Comparison of ENCODE assay signal across 8 cellular contexts in the genomic region with DNA sequence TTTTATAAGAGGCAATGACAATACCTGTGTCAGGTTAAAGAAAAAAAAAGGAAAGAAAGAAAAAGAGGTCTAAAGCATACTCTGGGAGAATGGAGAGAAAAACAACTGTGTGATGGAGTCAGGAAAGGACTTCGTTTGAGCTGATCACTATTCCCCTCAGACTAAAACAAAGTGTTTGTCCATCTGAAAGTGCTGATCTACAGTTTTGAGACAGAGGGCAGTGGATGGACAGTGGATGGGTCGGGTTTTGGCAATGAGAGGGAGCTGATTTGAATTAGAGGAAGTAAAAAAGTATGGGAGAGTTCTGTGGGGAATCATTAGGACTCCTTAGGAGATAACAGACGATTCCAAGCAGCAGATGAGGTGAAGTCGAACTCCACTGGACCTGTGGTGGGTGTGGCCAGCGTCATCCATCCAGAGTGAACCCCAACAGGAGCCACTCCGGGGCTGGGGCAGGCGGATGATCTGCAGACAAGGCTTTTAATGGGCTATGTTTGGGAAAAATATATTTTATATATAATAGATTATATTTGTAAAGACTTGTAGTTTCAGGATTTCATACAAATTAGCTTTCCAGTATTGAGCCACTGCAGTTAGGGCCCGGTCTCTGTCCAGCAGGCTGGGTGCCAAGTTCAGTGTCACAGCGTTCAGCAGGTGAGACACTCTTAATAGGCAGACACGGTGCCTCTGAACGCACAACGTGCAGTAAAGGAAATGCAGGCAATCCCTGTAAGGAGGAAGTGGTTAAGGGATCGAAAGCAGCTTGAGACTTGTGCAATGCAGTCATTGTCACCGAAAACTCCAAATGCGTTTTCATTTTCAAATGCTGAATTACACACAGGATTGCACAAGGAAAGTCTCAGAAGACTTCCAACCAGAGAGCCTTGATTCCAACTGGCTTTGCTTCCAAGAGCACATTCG.
A peak's percentile ranks its signal among the peaks of the same experiment; 100 is the strongest.
DNase-seq lines count a peak whose midpoint lies in the region; ATAC-seq, FAIRE-seq and TF ChIP-seq lines count a peak whose summit lies in the region.

No MANE protein-coding gene starts in this region.

- H3K4me3 ChIP-seq in ACC112 (ENCODE audit: low read depth, low read length) (peak overlapping the region; percentile 87), left ventricle myocardium inferior (peak overlapping the region; percentile 48)

- H3K79me2 ChIP-seq in ACC112 (ENCODE audit: control insufficient read depth, insufficient read depth, low read length, unreplicated experiment), result no peaks in the 10 kb centered on the region

- no peak for FAIRE-seq in D721Med (lab: Jason Lieb, UNC)

- peaks cover 11% of the 10 kb centered on the region for H3K4me1 ChIP-seq in ACC112 (ENCODE audit: control insufficient read depth, insufficient read depth, low read length, unreplicated experiment)
- peaks cover 6% of the 10 kb centered on the region for H3K4me1 ChIP-seq in left ventricle myocardium inferior

- peaks cover 32% of the 10 kb centered on the region for H3K27me3 Mint-ChIP-seq in activated T-helper 1 cell treated with anti-CD3 and anti-CD28 coated beads, Interleukin-12 subunit alpha, Interleukin-12 subunit beta, Interleukin-2, Interleukin-4 antibody, amounts not matched to agents 30 ng/mL and 10 ng/mL and 1 ng/mL, durations not matched to agents 14 hours and 24 hours and 36 hours (ENCODE audit: insufficient read depth)
- H3K27me3 Mint-ChIP-seq in stimulated activated naive B cell treated with anti-CD40 and anti-IgM and Interleukin-4, amounts not matched to agents 10 μg/mL and 1 μg/mL and 100 μg/mL, for 72 hours, result peaks cover 17 to 18% of the 10 kb centered on the region in 2 donors

- H3K27ac ChIP-seq in ACC112 (ENCODE audit: low read depth, low read length), result peak overlapping the region; percentile 81
- peak overlapping the region; percentile 50 for H3K27ac ChIP-seq in left ventricle myocardium inferior (replicated peaks)

- H3K36me3 Mint-ChIP-seq in activated T-helper 1 cell treated with anti-CD3 and anti-CD28 coated beads, Interleukin-12 subunit alpha, Interleukin-12 subunit beta, Interleukin-2, Interleukin-4 antibody, amounts not matched to agents 30 ng/mL and 10 ng/mL and 1 ng/mL, durations not matched to agents 14 hours and 24 hours and 36 hours (ENCODE audit: low read depth), result no peaks in the 10 kb centered on the region
- no peaks in the 10 kb centered on the region for H3K36me3 Mint-ChIP-seq in stimulated activated naive B cell treated with anti-CD40 and anti-IgM and Interleukin-4, amounts not matched to agents 10 μg/mL and 1 μg/mL and 100 μg/mL, for 72 hours

- H3K36me3 ChIP-seq in ACC112 (ENCODE audit: insufficient read depth, low read length) (no peaks in the 10 kb centered on the region), left ventricle myocardium inferior (no peaks in the 10 kb centered on the region)

- TF ChIP-seq CTCF in left ventricle myocardium inferior (IDR thresholded peaks at IDR 0.05; ENCODE audit: borderline replicate concordance) (no peak), D721Med (IDR thresholded peaks at IDR 0.05; ENCODE audit: insufficient read depth, missing control alignments) (no peak)

- no peaks in the 10 kb centered on the region for H3K9me3 ChIP-seq in left ventricle myocardium inferior (replicated peaks)

- peaks cover 5% of the 10 kb centered on the region for H3K9me3 Mint-ChIP-seq in activated T-helper 1 cell treated with anti-CD3 and anti-CD28 coated beads, Interleukin-12 subunit alpha, Interleukin-12 subunit beta, Interleukin-2, Interleukin-4 antibody, amounts not matched to agents 30 ng/mL and 10 ng/mL and 1 ng/mL, durations not matched to agents 14 hours and 24 hours and 36 hours
- no peaks in the 10 kb centered on the region for H3K9me3 Mint-ChIP-seq in stimulated activated naive B cell treated with anti-CD40 and anti-IgM and Interleukin-4, amounts not matched to agents 10 μg/mL and 1 μg/mL and 100 μg/mL, for 72 hours

- peak overlapping the region; percentile 99 for H2AFZ ChIP-seq in ACC112 (ENCODE audit: low read length, unreplicated experiment)

- no peak overlapping the region for H3K27ac Mint-ChIP-seq in activated T-helper 1 cell treated with anti-CD3 and anti-CD28 coated beads, Interleukin-12 subunit alpha, Interleukin-12 subunit beta, Interleukin-2, Interleukin-4 antibody, amounts not matched to agents 30 ng/mL and 10 ng/mL and 1 ng/mL, durations not matched to agents 14 hours and 24 hours and 36 hours
- no peak overlapping the region for H3K27ac Mint-ChIP-seq in stimulated activated naive B cell treated with anti-CD40 and anti-IgM and Interleukin-4, amounts not matched to agents 10 μg/mL and 1 μg/mL and 100 μg/mL, for 72 hours

- peak; percentile 82 for DNase-seq in NCI-H69 (lab: John Stamatoyannopoulos, UW)
- DNase-seq in activated T-helper 1 cell treated with anti-CD3 and anti-CD28 coated beads, Interleukin-12 subunit alpha, Interleukin-12 subunit beta, Interleukin-2, Interleukin-4 antibody, amounts not matched to agents 30 ng/mL and 10 ng/mL and 1 ng/mL, durations not matched to agents 14 hours and 24 hours and 36 hours (ENCODE audit: low spot score), result peak; percentile 50
- DNase-seq in left ventricle myocardium inferior, result peak; percentile 45
- DNase-seq in stimulated activated naive B cell treated with anti-CD40 and anti-IgM and Interleukin-4, amounts not matched to agents 10 μg/mL and 1 μg/mL and 100 μg/mL, for 72 hours, result peak; percentile 38
- no peak for DNase-seq in D721Med (ENCODE audit: insufficient read length, low spot score)

- intact Hi-C loops in activated T-helper 1 cell treated with anti-CD3 and anti-CD28 coated beads, Interleukin-12 subunit alpha, Interleukin-12 subunit beta, Interleukin-2, Interleukin-4 antibody, amounts not matched to agents 30 ng/mL and 10 ng/mL and 1 ng/mL, durations not matched to agents 14 hours and 24 hours and 36 hours (cut with micrococcal nuclease), result loop anchor here (1.0 to 2.0 kb wide), 2 partner anchors 63 to 122 kb away; partner anchors contain the start of gene PTGS2
- intact Hi-C loops in left ventricle myocardium inferior (cut with micrococcal nuclease), result no loop called here

- ATAC-seq in GM18517 (IDR thresholded peaks at IDR 0.05; ENCODE audit: unreplicated experiment) (peak; percentile 100), HG02938 (IDR thresholded peaks at IDR 0.05; ENCODE audit: unreplicated experiment) (peak; percentile 99)
- ATAC-seq in stimulated activated naive B cell treated with anti-CD40 and anti-IgM and Interleukin-4, amounts not matched to agents 10 μg/mL and 1 μg/mL and 100 μg/mL, for 72 hours (replicated peaks), result peak; percentile 99 to 100

- peaks cover 50% of the 10 kb centered on the region for H3K4me1 Mint-ChIP-seq in activated T-helper 1 cell treated with anti-CD3 and anti-CD28 coated beads, Interleukin-12 subunit alpha, Interleukin-12 subunit beta, Interleukin-2, Interleukin-4 antibody, amounts not matched to agents 30 ng/mL and 10 ng/mL and 1 ng/mL, durations not matched to agents 14 hours and 24 hours and 36 hours (ENCODE audit: low read depth)
- H3K4me1 Mint-ChIP-seq in stimulated activated naive B cell treated with anti-CD40 and anti-IgM and Interleukin-4, amounts not matched to agents 10 μg/mL and 1 μg/mL and 100 μg/mL, for 72 hours, result peaks cover 16 to 18% of the 10 kb centered on the region in 2 donors

- H3K27me3 ChIP-seq in ACC112 (ENCODE audit: insufficient read depth, low read length) (no peaks in the 10 kb centered on the region), left ventricle myocardium inferior (ENCODE audit: low read depth) (no peaks in the 10 kb centered on the region)

- peak overlapping the region; percentile 72 for H3K4me3 Mint-ChIP-seq in activated T-helper 1 cell treated with anti-CD3 and anti-CD28 coated beads, Interleukin-12 subunit alpha, Interleukin-12 subunit beta, Interleukin-2, Interleukin-4 antibody, amounts not matched to agents 30 ng/mL and 10 ng/mL and 1 ng/mL, durations not matched to agents 14 hours and 24 hours and 36 hours
- peak overlapping the region; percentile 63 to 67 for H3K4me3 Mint-ChIP-seq in stimulated activated naive B cell treated with anti-CD40 and anti-IgM and Interleukin-4, amounts not matched to agents 10 μg/mL and 1 μg/mL and 100 μg/mL, for 72 hours
